ENCODE assay signal across 8 cellular contexts in genomic region chr6:53302678-53303360, GRCh38. TPM values are rescaled to one million over a fixed set of nuclear protein-coding genes. Genes with fewer than 3 reads are reported as not detected.
DNase-seq lines count a peak whose midpoint lies in the region; ATAC-seq, FAIRE-seq and TF ChIP-seq lines count a peak whose summit lies in the region.
"Had no signal": no experiment of that assay in that cellular context is flagged by ENCODE, and none has a peak within 500 bp of the region (broad histone marks: within the 10 kb centered on the region; RNA-seq: fewer than 3 reads in every experiment).

No MANE protein-coding gene starts in this region.

- H3K36me3 Mint-ChIP-seq in activated CD4-positive, alpha-beta memory T cell treated with anti-CD3 and anti-CD28 coated beads, Interleukin-2, amount 10 ng/mL, durations not matched to agents 7 days and 5 days (ENCODE audit: low read depth): peaks cover 25% of the 10 kb centered on the region
- H3K36me3 Mint-ChIP-seq in glutamatergic neuron (ENCODE audit: unreplicated experiment): no peaks in the 10 kb centered on the region
- no peaks in the 10 kb centered on the region for H3K36me3 Mint-ChIP-seq in stimulated activated memory B cell treated with anti-CD40 and anti-IgM and Interleukin-4, amounts not matched to agents 10 μg/mL and 1 μg/mL and 100 μg/mL, for 72 hours

- peak; percentile 74 for DNase-seq in HTR-8/SVneo (ENCODE audit: insufficient read length, low spot score)
- no peak for DNase-seq in activated CD4-positive, alpha-beta memory T cell treated with anti-CD3 and anti-CD28 coated beads, Interleukin-2, amount 10 ng/mL, durations not matched to agents 7 days and 5 days
- no peak for DNase-seq in glutamatergic neuron
- no peak for DNase-seq in NCI-H526 (lab: John Stamatoyannopoulos, UW)
- DNase-seq in GOT3 (lab: John Stamatoyannopoulos, UW): no peak
- DNase-seq: foreskin melanocyte had no signal

- H3K27me3 Mint-ChIP-seq in activated CD4-positive, alpha-beta memory T cell treated with anti-CD3 and anti-CD28 coated beads, Interleukin-2, amount 10 ng/mL, durations not matched to agents 7 days and 5 days: no peaks in the 10 kb centered on the region
- H3K27me3 Mint-ChIP-seq in glutamatergic neuron (ENCODE audit: unreplicated experiment): peaks cover 5% of the 10 kb centered on the region
- no peaks in the 10 kb centered on the region for H3K27me3 Mint-ChIP-seq in stimulated activated memory B cell treated with anti-CD40 and anti-IgM and Interleukin-4, amounts not matched to agents 10 μg/mL and 1 μg/mL and 100 μg/mL, for 72 hours

- peaks cover 79% of the 10 kb centered on the region for H3K4me1 Mint-ChIP-seq in activated CD4-positive, alpha-beta memory T cell treated with anti-CD3 and anti-CD28 coated beads, Interleukin-2, amount 10 ng/mL, durations not matched to agents 7 days and 5 days
- H3K4me1 Mint-ChIP-seq in glutamatergic neuron (ENCODE audit: low read depth, unreplicated experiment): peaks cover 47% of the 10 kb centered on the region
- peaks cover 86% of the 10 kb centered on the region for H3K4me1 Mint-ChIP-seq in stimulated activated memory B cell treated with anti-CD40 and anti-IgM and Interleukin-4, amounts not matched to agents 10 μg/mL and 1 μg/mL and 100 μg/mL, for 72 hours

- H3K9me3 Mint-ChIP-seq in activated CD4-positive, alpha-beta memory T cell treated with anti-CD3 and anti-CD28 coated beads, Interleukin-2, amount 10 ng/mL, durations not matched to agents 7 days and 5 days: no peaks in the 10 kb centered on the region
- H3K9me3 Mint-ChIP-seq in glutamatergic neuron (ENCODE audit: unreplicated experiment): peaks cover 4% of the 10 kb centered on the region
- H3K9me3 Mint-ChIP-seq in stimulated activated memory B cell treated with anti-CD40 and anti-IgM and Interleukin-4, amounts not matched to agents 10 μg/mL and 1 μg/mL and 100 μg/mL, for 72 hours: no peaks in the 10 kb centered on the region

- H3K4me3 Mint-ChIP-seq in activated CD4-positive, alpha-beta memory T cell treated with anti-CD3 and anti-CD28 coated beads, Interleukin-2, amount 10 ng/mL, durations not matched to agents 7 days and 5 days: peak overlapping the region; percentile 54
- no peak overlapping the region for H3K4me3 Mint-ChIP-seq in glutamatergic neuron (ENCODE audit: unreplicated experiment)
- no peak overlapping the region for H3K4me3 Mint-ChIP-seq in stimulated activated memory B cell treated with anti-CD40 and anti-IgM and Interleukin-4, amounts not matched to agents 10 μg/mL and 1 μg/mL and 100 μg/mL, for 72 hours

- H3K27ac Mint-ChIP-seq in activated CD4-positive, alpha-beta memory T cell treated with anti-CD3 and anti-CD28 coated beads, Interleukin-2, amount 10 ng/mL, durations not matched to agents 7 days and 5 days: peak overlapping the region; percentile 69
- H3K27ac Mint-ChIP-seq in glutamatergic neuron (ENCODE audit: unreplicated experiment): peak overlapping the region; percentile 2
- peak overlapping the region; percentile 73 for H3K27ac Mint-ChIP-seq in stimulated activated memory B cell treated with anti-CD40 and anti-IgM and Interleukin-4, amounts not matched to agents 10 μg/mL and 1 μg/mL and 100 μg/mL, for 72 hours

- TF ChIP-seq CTCF in glutamatergic neuron (IDR thresholded peaks at IDR 0.05; ENCODE audit: partially characterized antibody, unreplicated experiment): no peak

- FAIRE-seq in HTR-8/SVneo (lab: Jason Lieb, UNC): no peak

- POLR2A ChIA-PET in activated CD4-positive, alpha-beta memory T cell treated with anti-CD3 and anti-CD28 coated beads, Interleukin-2, amount 10 ng/mL, durations not matched to agents 7 days and 5 days (lab: Charles Lee): interaction anchor here (0.9 to 5.0 kb wide), 14 partner anchors 8 to 1018 kb away, joined by 3 to 46 read pairs (median 6); partner anchors contain the start of gene ELOVL5

- ATAC-seq in stimulated activated memory B cell treated with anti-CD40 and anti-IgM and Interleukin-4, amounts not matched to agents 10 μg/mL and 1 μg/mL and 100 μg/mL, for 72 hours: no peak
- no peak for ATAC-seq in HG03432 (IDR thresholded peaks at IDR 0.05; ENCODE audit: unreplicated experiment)

- CTCF ChIA-PET in activated CD4-positive, alpha-beta memory T cell treated with anti-CD3 and anti-CD28 coated beads, Interleukin-2, amount 10 ng/mL, durations not matched to agents 7 days and 5 days (lab: Charles Lee): interaction anchor here (0.7 to 1.6 kb wide), 4 partner anchors 12 to 46 kb away, joined by 3 to 5 read pairs (median 4); partner anchors contain the start of gene ELOVL5

RNA-seq across cellular contexts. Expression of gene ELOVL5, which starts 45.9 kb away (rescaled TPM):
- total RNA-seq in activated CD4-positive, alpha-beta memory T cell treated with anti-CD3 and anti-CD28 coated beads, Interleukin-2, amount 10 ng/mL, durations not matched to agents 7 days and 5 days: 100 to 1,000 TPM; 157 to 162 TPM
- total RNA-seq in glutamatergic neuron (ENCODE audit: unreplicated experiment): 97.2 TPM

Comparison
In these comparisons a context has a peak if more than half of its experiments do, and no peak if none do; other contexts are left out.
1. H3K27ac Mint-ChIP-seq: peak in every context shown above with its lines; median percentile 73 in stimulated activated memory B cell treated with anti-CD40 and anti-IgM and Interleukin-4, amounts not matched to agents 10 μg/mL and 1 μg/mL and 100 μg/mL, for 72 hours; 69 in activated CD4-positive, alpha-beta memory T cell treated with anti-CD3 and anti-CD28 coated beads, Interleukin-2, amount 10 ng/mL, durations not matched to agents 7 days and 5 days; 2 in glutamatergic neuron.